1 cellular context compared by ENCODE assay signal in genomic region chr17:7253082-7253481, GRCh38.
TF ChIP-seq lines count a peak whose summit lies in the region.

No MANE protein-coding gene starts in this region.

TF ChIP-seq in GM12878, 131 proteins besides CTCF, POLR2A, EP300 and RAD21:
- no peak for TF ChIP-seq MXI1 (IDR thresholded peaks at IDR 0.05; ENCODE audit: low read depth, low read length)
- no peak for TF ChIP-seq BCL11A (IDR thresholded peaks at IDR 0.05; ENCODE audit: low read depth, low read length)
- no peak for TF ChIP-seq ETV6 (conservative IDR thresholded peaks at IDR 0.05 in 1 of 2, IDR thresholded peaks at IDR 0.05 in 1 of 2; ENCODE audit: borderline replicate concordance in 1 of 2, low read depth in 1 of 2)
- no peak for TF ChIP-seq RUNX3 (IDR thresholded peaks at IDR 0.05; ENCODE audit: low read length)
- no peak for TF ChIP-seq PAX5 (IDR thresholded peaks at IDR 0.05; ENCODE audit: borderline replicate concordance, low read depth, low read length)
- TF ChIP-seq, protein P1, sequence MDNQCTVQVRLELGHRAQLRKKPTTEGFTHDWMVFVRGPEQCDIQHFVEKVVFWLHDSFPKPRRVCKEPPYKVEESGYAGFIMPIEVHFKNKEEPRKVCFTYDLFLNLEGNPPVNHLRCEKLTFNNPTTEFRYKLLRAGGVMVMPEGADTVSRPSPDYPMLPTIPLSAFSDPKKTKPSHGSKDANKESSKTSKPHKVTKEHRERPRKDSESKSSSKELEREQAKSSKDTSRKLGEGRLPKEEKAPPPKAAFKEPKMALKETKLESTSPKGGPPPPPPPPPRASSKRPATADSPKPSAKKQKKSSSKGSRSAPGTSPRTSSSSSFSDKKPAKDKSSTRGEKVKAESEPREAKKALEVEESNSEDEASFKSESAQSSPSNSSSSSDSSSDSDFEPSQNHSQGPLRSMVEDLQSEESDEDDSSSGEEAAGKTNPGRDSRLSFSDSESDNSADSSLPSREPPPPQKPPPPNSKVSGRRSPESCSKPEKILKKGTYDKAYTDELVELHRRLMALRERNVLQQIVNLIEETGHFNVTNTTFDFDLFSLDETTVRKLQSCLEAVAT (IDR thresholded peaks at IDR 0.05), result no peak
- no peak for TF ChIP-seq NBN (IDR thresholded peaks at IDR 0.05)
- TF ChIP-seq, protein P2, sequence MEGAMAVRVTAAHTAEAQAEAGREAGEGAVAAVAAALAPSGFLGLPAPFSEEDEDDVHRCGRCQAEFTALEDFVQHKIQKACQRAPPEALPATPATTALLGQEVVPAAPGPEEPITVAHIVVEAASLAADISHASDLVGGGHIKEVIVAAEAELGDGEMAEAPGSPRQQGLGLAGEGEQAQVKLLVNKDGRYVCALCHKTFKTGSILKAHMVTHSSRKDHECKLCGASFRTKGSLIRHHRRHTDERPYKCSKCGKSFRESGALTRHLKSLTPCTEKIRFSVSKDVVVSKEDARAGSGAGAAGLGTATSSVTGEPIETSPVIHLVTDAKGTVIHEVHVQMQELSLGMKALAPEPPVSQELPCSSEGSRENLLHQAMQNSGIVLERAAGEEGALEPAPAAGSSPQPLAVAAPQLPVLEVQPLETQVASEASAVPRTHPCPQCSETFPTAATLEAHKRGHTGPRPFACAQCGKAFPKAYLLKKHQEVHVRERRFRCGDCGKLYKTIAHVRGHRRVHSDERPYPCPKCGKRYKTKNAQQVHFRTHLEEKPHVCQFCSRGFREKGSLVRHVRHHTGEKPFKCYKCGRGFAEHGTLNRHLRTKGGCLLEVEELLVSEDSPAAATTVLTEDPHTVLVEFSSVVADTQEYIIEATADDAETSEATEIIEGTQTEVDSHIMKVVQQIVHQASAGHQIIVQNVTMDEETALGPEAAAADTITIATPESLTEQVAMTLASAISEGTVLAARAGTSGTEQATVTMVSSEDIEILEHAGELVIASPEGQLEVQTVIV (IDR thresholded peaks at IDR 0.05; ENCODE audit: borderline replicate concordance, partially characterized antibody), result no peak
- TF ChIP-seq BRCA1 (IDR thresholded peaks at IDR 0.05; ENCODE audit: low read depth, low read length), result no peak
- TF ChIP-seq RCOR1 (conservative IDR thresholded peaks at IDR 0.05; ENCODE audit: low read depth, low read length), result no peak
